Comparison of ENCODE assay signal across 20 cellular contexts in genomic region chr4:185902654-185903053, GRCh38.
DNase-seq lines count a peak whose midpoint lies in the region; ATAC-seq and TF ChIP-seq lines count a peak whose summit lies in the region.
"Had no signal": no experiment of that assay in that cellular context is flagged by ENCODE, and none has a peak within 500 bp of the region (broad histone marks: within the 10 kb centered on the region; RNA-seq: fewer than 3 reads in every experiment).

No MANE protein-coding gene starts in this region.

- H3K27me3 ChIP-seq in PC-3 (ENCODE audit: low read length) (no peaks in the 10 kb centered on the region), liver (ENCODE audit: control insufficient read depth in 4 of 4, insufficient read depth in 4 of 4, low read length in 3 of 4) (no peaks in the 10 kb centered on the region), SK-N-SH (ENCODE audit: insufficient read depth) (no peaks in the 10 kb centered on the region)
- H3K27me3 ChIP-seq: left lung had no signal

- BruUV-seq in PC-3 (replicated peaks; lab: Mats Ljungman, UMichigan), result no TSS peak

- H3K27ac ChIP-seq in PC-3 (ENCODE audit: low read length), result no peak overlapping the region
- peak overlapping the region; percentile 31 for H3K27ac ChIP-seq in epithelial cell of prostate
- no peak overlapping the region for H3K27ac ChIP-seq in liver (ENCODE audit: low read depth in 1 of 2, low read length in 2 of 2)
- no peak overlapping the region; a peak in 1 of 4 replicates for H3K27ac ChIP-seq in SK-N-SH (ENCODE audit: low read depth in 2 of 2, low read length in 1 of 2)
- H3K27ac ChIP-seq: KMS-11, left lung had no signal

- TF ChIP-seq CTCF in PC-3 (conservative IDR thresholded peaks at IDR 0.05; ENCODE audit: low read depth, low read length), result no peak
- TF ChIP-seq CTCF in liver (IDR thresholded peaks at IDR 0.05; ENCODE audit: low read depth, low read length, missing input control), result no peak
- TF ChIP-seq CTCF in SK-N-SH (IDR thresholded peaks at IDR 0.05), result no peak

- no peak overlapping the region for H3K27ac Mint-ChIP-seq in activated CD8-positive, alpha-beta memory T cell treated with anti-CD3 and anti-CD28 coated beads, Interleukin-2, amount 10 ng/mL, durations not matched to agents 7 days and 5 days
- H3K27ac Mint-ChIP-seq: HFFc6, type B pancreatic cell had no signal

- 48% methylated on average over 4 of the region's 4 CpGs for WGBS in liver
- WGBS in SK-N-SH (ENCODE audit: low lambda C conversion rate), result 61% methylated on average over 4 of the region's 4 CpGs

- H3K4me1 ChIP-seq in PC-3 (ENCODE audit: insufficient read depth, low read length) (peaks cover 5% of the 10 kb centered on the region), liver (ENCODE audit: control insufficient read depth in 4 of 4, insufficient read depth in 4 of 4, low read length in 3 of 4) (no peaks in the 10 kb centered on the region), SK-N-SH (ENCODE audit: control insufficient read depth in 1 of 2, insufficient read depth in 2 of 2, low read depth in 1 of 2, low read length in 1 of 2) (peaks cover 0 to 2% of the 10 kb centered on the region in 2 experiments; a peak in 1 of 4 replicates)
- H3K4me1 ChIP-seq: left lung had no signal

- H3K9ac ChIP-seq in PC-3 (ENCODE audit: low read length) (no peak overlapping the region), liver (ENCODE audit: low read depth in 1 of 2, low read length in 2 of 2) (no peak overlapping the region), SK-N-SH (no peak overlapping the region)
- H3K9ac ChIP-seq: KMS-11 had no signal

- CTCF ChIA-PET in PC-3 (lab: Charles Lee) (no interaction called here), SK-N-SH (lab: Yijun Ruan, JAX) (no interaction called here)
- CTCF ChIA-PET in activated CD8-positive, alpha-beta memory T cell treated with anti-CD3 and anti-CD28 coated beads, Interleukin-2, amount 10 ng/mL, durations not matched to agents 7 days and 5 days (lab: Charles Lee), result no interaction called here

- H2AFZ ChIP-seq in PC-3 (ENCODE audit: low read length), result no peak overlapping the region
- no peak overlapping the region for H2AFZ ChIP-seq in SK-N-SH (ENCODE audit: low read depth)

- H3F3A ChIP-seq in PC-3 (ENCODE audit: low read length, unreplicated experiment) (no peaks in the 10 kb centered on the region), SK-N-SH (replicated peaks; ENCODE audit: insufficient read depth) (no peaks in the 10 kb centered on the region)

- H3K79me2 ChIP-seq in PC-3 (ENCODE audit: low read length) (no peaks in the 10 kb centered on the region), SK-N-SH (ENCODE audit: insufficient read depth) (no peaks in the 10 kb centered on the region)

- H3K4me2 ChIP-seq in PC-3 (ENCODE audit: low read length), result no peak overlapping the region
- H3K4me2 ChIP-seq in SK-N-SH, result no peak overlapping the region
- H3K4me2 ChIP-seq: KMS-11 had no signal

- H3K36me3 ChIP-seq in PC-3 (ENCODE audit: low read depth, low read length) (no peaks in the 10 kb centered on the region), liver (ENCODE audit: control insufficient read depth in 4 of 4, insufficient read depth in 3 of 4, low read depth in 1 of 4, low read length in 3 of 4) (no peaks in the 10 kb centered on the region), SK-N-SH (replicated peaks in 1 of 2; ENCODE audit: control insufficient read depth in 1 of 2, insufficient read depth in 2 of 2, low read length in 1 of 2) (no peaks in the 10 kb centered on the region)
- H3K36me3 ChIP-seq: left lung had no signal

- TF ChIP-seq RAD21 in liver (IDR thresholded peaks at IDR 0.05) (no peak), SK-N-SH (IDR thresholded peaks at IDR 0.05; ENCODE audit: low read length) (no peak)

- TF ChIP-seq EP300 in SK-N-SH (IDR thresholded peaks at IDR 0.05; ENCODE audit: borderline replicate concordance in 1 of 2, low read depth in 1 of 2, low read length in 1 of 2), result no peak

- DNase-seq in EH (ENCODE audit: low read depth) (peak; percentile 6), PC-3 (peak; percentile 15), epithelial cell of prostate (ENCODE audit: low read depth, low spot score) (no peak), SK-N-SH (no peak)
- no peak for DNase-seq in activated CD8-positive, alpha-beta memory T cell treated with anti-CD3 and anti-CD28 coated beads, Interleukin-2, amount 10 ng/mL, durations not matched to agents 7 days and 5 days
- DNase-seq in activated CD8-positive, alpha-beta memory T cell treated with anti-CD3 and anti-CD28 coated beads, Interleukin-2, amount 50 U/mL, for 4 hours, result no peak
- DNase-seq: activated CD4-positive, alpha-beta T cell treated with anti-CD3 and anti-CD28 coated beads for 4 hours; activated effector memory CD4-positive, alpha-beta T cell treated with Interleukin-2 at 50 U/mL for 16 hours; effector memory CD4-positive, alpha-beta T cell; HFFc6; left lung; NCI-H1092 treated with DMSO at 0.1 percent for 48 hours; NCI-H774; right cardiac atrium; stimulated activated naive CD4-positive, alpha-beta T cell treated with Interleukin-2 at 50 U/mL for 16 hours had no signal

- H3K4me3 ChIP-seq in PC-3 (ENCODE audit: low read length) (no peak overlapping the region), liver (ENCODE audit: low read depth in 1 of 3, low read length in 3 of 3) (no peak overlapping the region), SK-N-SH (ENCODE audit: low read depth in 2 of 2, low read length in 1 of 2) (no peak overlapping the region)
- H3K4me3 ChIP-seq: left lung had no signal

- H3K36me3 Mint-ChIP-seq in activated CD8-positive, alpha-beta memory T cell treated with anti-CD3 and anti-CD28 coated beads, Interleukin-2, amount 10 ng/mL, durations not matched to agents 7 days and 5 days, result no peaks in the 10 kb centered on the region
- H3K36me3 Mint-ChIP-seq: type B pancreatic cell had no signal

- H3K9me2 ChIP-seq in PC-3 (replicated peaks; ENCODE audit: low read length) (no peaks in the 10 kb centered on the region), SK-N-SH (no peaks in the 10 kb centered on the region)

- H3K4me3 Mint-ChIP-seq in activated CD8-positive, alpha-beta memory T cell treated with anti-CD3 and anti-CD28 coated beads, Interleukin-2, amount 10 ng/mL, durations not matched to agents 7 days and 5 days, result no peak overlapping the region
- H3K4me3 Mint-ChIP-seq: HFFc6, type B pancreatic cell had no signal

- H3K27me3 Mint-ChIP-seq in activated CD8-positive, alpha-beta memory T cell treated with anti-CD3 and anti-CD28 coated beads, Interleukin-2, amount 10 ng/mL, durations not matched to agents 7 days and 5 days, result no peaks in the 10 kb centered on the region

- intact Hi-C loops in PC-3 (cut with micrococcal nuclease), result no loop called here

- H3K4me1 Mint-ChIP-seq in activated CD8-positive, alpha-beta memory T cell treated with anti-CD3 and anti-CD28 coated beads, Interleukin-2, amount 10 ng/mL, durations not matched to agents 7 days and 5 days, result no peaks in the 10 kb centered on the region

- ATAC-seq in PC-3 (no peak), GM21717 (IDR thresholded peaks at IDR 0.05; ENCODE audit: unreplicated experiment) (no peak)
- ATAC-seq in activated CD8-positive, alpha-beta memory T cell treated with anti-CD3 and anti-CD28 coated beads, Interleukin-2, amount 10 ng/mL, durations not matched to agents 7 days and 5 days, result no peak
- ATAC-seq: left lung, right cardiac atrium, SK-N-SH treated with all-trans-retinoic acid at 6 μM for 48 hours had no signal

- no peaks in the 10 kb centered on the region for H3K9me3 Mint-ChIP-seq in activated CD8-positive, alpha-beta memory T cell treated with anti-CD3 and anti-CD28 coated beads, Interleukin-2, amount 10 ng/mL, durations not matched to agents 7 days and 5 days (ENCODE audit: low read depth)
- H3K9me3 Mint-ChIP-seq: HFFc6, type B pancreatic cell had no signal

- POLR2A ChIA-PET in PC-3 (lab: Charles Lee; ENCODE audit: unreplicated experiment) (no interaction called here), SK-N-SH (lab: Yijun Ruan, JAX) (interaction anchor here (0.6 kb wide), 1 partner anchor 11 kb away, joined by 3 read pairs; no protein-coding TSS in a partner anchor)

- H3K9me3 ChIP-seq in PC-3 (ENCODE audit: low read length) (no peaks in the 10 kb centered on the region), liver (ENCODE audit: control insufficient read depth in 4 of 4, low read length in 3 of 4) (no peaks in the 10 kb centered on the region), SK-N-SH (no peaks in the 10 kb centered on the region)
- H3K9me3 ChIP-seq: left lung had no signal

- no peaks in the 10 kb centered on the region for H4K20me1 ChIP-seq in PC-3 (ENCODE audit: low read length)
- H4K20me1 ChIP-seq in SK-N-SH (ENCODE audit: insufficient read depth), result no peaks in the 10 kb centered on the region

TF ChIP-seq in liver, 16 proteins besides CTCF, POLR2A, EP300 and RAD21 (continues in another document):
- TF ChIP-seq SP1 (IDR thresholded peaks at IDR 0.05) (no peak), RXRA (IDR thresholded peaks at IDR 0.05) (peak; percentile 26 to 30)

TF ChIP-seq in SK-N-SH, 30 proteins besides CTCF, POLR2A, EP300 and RAD21 (continues in another document):
- TF ChIP-seq MEF2A (IDR thresholded peaks at IDR 0.05; ENCODE audit: borderline replicate concordance, low read depth) (no peak), RCOR1 (IDR thresholded peaks at IDR 0.05; ENCODE audit: low read length) (no peak), GATA2 (CRISPR knock-in tag; IDR thresholded peaks at IDR 0.05) (no peak), ELF1 (IDR thresholded peaks at IDR 0.05) (no peak), NRF1 (IDR thresholded peaks at IDR 0.05; ENCODE audit: low read depth, low read length) (no peak), JUND (IDR thresholded peaks at IDR 0.05) (no peak), NFIC (IDR thresholded peaks at IDR 0.05; ENCODE audit: borderline replicate concordance) (no peak)

Comparison
In these comparisons a context has a peak if more than half of its experiments do, and no peak if none do; other contexts are left out.
1. DNase-seq: peak in EH (single experiment) and PC-3 (single experiment); none in epithelial cell of prostate (single experiment), activated CD8-positive, alpha-beta memory T cell treated with anti-CD3 and anti-CD28 coated beads, Interleukin-2, amount 10 ng/mL, durations not matched to agents 7 days and 5 days (single experiment), activated CD8-positive, alpha-beta memory T cell treated with anti-CD3 and anti-CD28 coated beads, Interleukin-2, amount 50 U/mL, for 4 hours (single experiment) and SK-N-SH (single experiment).